ENCODE assay signal across 9 cellular contexts in the genomic region with DNA sequence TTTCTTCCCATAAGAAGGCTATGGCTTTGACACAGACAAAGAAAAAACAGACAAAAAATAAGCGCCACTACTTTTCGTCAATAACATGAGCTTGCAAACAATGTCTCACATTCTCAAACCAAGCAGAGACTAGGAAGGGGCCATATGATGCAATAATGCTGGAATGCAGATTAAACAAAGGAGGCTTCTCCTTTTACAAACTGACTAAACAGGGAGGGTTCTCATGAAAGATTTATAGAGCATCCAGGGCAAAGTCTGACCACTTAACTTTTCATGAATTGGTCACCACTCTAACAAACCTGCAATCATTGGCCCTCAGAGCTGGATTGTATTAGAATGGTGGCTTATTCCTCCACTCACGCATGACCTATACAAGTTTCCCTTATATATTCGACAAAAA.
A peak's percentile ranks its signal among the peaks of the same experiment; 100 is the strongest.
DNase-seq lines count a peak whose midpoint lies in the region; ATAC-seq and TF ChIP-seq lines count a peak whose summit lies in the region.
"Had no signal": no experiment of that assay in that cellular context is flagged by ENCODE, and none has a peak within 500 bp of the region (broad histone marks: within the 10 kb centered on the region; RNA-seq: fewer than 3 reads in every experiment).

No MANE protein-coding gene starts in this region.

- ATAC-seq in body of pancreas (peak; percentile 24), T-helper 17 cell (no peak), HG02759 (IDR thresholded peaks at IDR 0.05; ENCODE audit: unreplicated experiment) (no peak)

- H3K36me3 ChIP-seq in body of pancreas (replicated peaks in 1 of 2; ENCODE audit: insufficient read depth in 1 of 2, low read depth in 2 of 2) = no peaks in the 10 kb centered on the region

- H3K4me3 Mint-ChIP-seq in T-helper 17 cell = no peak overlapping the region

- WGBS in body of pancreas, 2 donors = 66 to 75% methylated on average over 4 of the region's 4 CpGs
- 83 to 85% methylated on average over 4 of the region's 4 CpGs for WGBS in lower leg skin, 2 donors

- peak; percentile 65 for DNase-seq in COLO829 (ENCODE audit: low spot score)
- peak; percentile 60 for DNase-seq in LHCN-M2 (ENCODE audit: low read depth)
- no peak for DNase-seq in body of pancreas
- peak; percentile 88 for DNase-seq in kidney tubule cell (ENCODE audit: low spot score)
- no peak for DNase-seq in T-helper 17 cell
- DNase-seq in caudate nucleus (lab: John Stamatoyannopoulos, UW) = no peak
- no peak for DNase-seq in lower leg skin (ENCODE audit: low spot score in 2 of 2)
- DNase-seq: activated naive CD4-positive, alpha-beta T cell treated with Interleukin-2 at 50 U/mL for 16 hours had no signal

- H3K36me3 Mint-ChIP-seq in T-helper 17 cell (ENCODE audit: low read depth) = peaks cover 2% of the 10 kb centered on the region

- H3K4me1 Mint-ChIP-seq in T-helper 17 cell = peaks cover 2% of the 10 kb centered on the region

- H3K27me3 Mint-ChIP-seq in T-helper 17 cell = no peaks in the 10 kb centered on the region

- TF ChIP-seq CTCF in body of pancreas (IDR thresholded peaks at IDR 0.05) (no peak), lower leg skin (IDR thresholded peaks at IDR 0.05) (no peak)

- TF ChIP-seq POLR2A in body of pancreas (IDR thresholded peaks at IDR 0.05) = no peak
- no peak for TF ChIP-seq POLR2A in lower leg skin (IDR thresholded peaks at IDR 0.05)

- H3K9me3 ChIP-seq in body of pancreas (no peaks in the 10 kb centered on the region), T-helper 17 cell (ENCODE audit: control insufficient read depth, low read length, poor library complexity, severe bottlenecking) (no peaks in the 10 kb centered on the region)

- intact Hi-C loops in body of pancreas (cut with DNase I) (no loop called here), lower leg skin (cut with DNase I; ENCODE audit: low total_unique reads) (no loop called here)

- no peak overlapping the region for H3K27ac Mint-ChIP-seq in T-helper 17 cell

- peaks cover 19% of the 10 kb centered on the region for H3K4me1 ChIP-seq in body of pancreas

- no peaks in the 10 kb centered on the region for H3K27me3 ChIP-seq in body of pancreas

- H3K4me3 ChIP-seq in body of pancreas (no peak overlapping the region), lower leg skin (ENCODE audit: low read depth, poor library complexity, severe bottlenecking) (no peak overlapping the region)

- H3K27ac ChIP-seq in body of pancreas = no peak overlapping the region
- H3K27ac ChIP-seq in caudate nucleus (ENCODE audit: low read depth, low read length) = no peak overlapping the region

Comparison
In these comparisons a context has a peak if more than half of its experiments do, and no peak if none do; other contexts are left out.
1. DNase-seq: peak in COLO829 (single experiment), LHCN-M2 (single experiment) and kidney tubule cell (single experiment); none in body of pancreas (0 of 4), T-helper 17 cell (0 of 3), caudate nucleus (0 of 61) and lower leg skin (0 of 2).